Comparison of ENCODE assay signal across 8 cellular contexts in genomic region chr14:99271951-99272668, GRCh38. TPM values are rescaled to one million over a fixed set of nuclear protein-coding genes. Genes with fewer than 3 reads are reported as not detected.
DNase-seq lines count a peak whose midpoint lies in the region; ATAC-seq and TF ChIP-seq lines count a peak whose summit lies in the region.

BCL11B (minus strand) TSS chr14:99272197; CDS start chr14:99271218, 979 bp downstream.

- peak; percentile 43 for ATAC-seq in GM19023 (IDR thresholded peaks at IDR 0.05; ENCODE audit: unreplicated experiment)
- peak; percentile 75 for ATAC-seq in HG03439 (IDR thresholded peaks at IDR 0.05; ENCODE audit: unreplicated experiment)
- ATAC-seq in memory B cell (ENCODE audit: low read depth) = peak; percentile 60

- peak within 1 kb of the TSS; percentile 69 for H3K4me3 Mint-ChIP-seq in memory B cell

- H3K4me1 Mint-ChIP-seq in memory B cell = peaks cover 13% of the 10 kb centered on the region

- DNase-seq in AG09319 (ENCODE audit: extremely low read depth, low read depth) (peak; percentile 19), NCI-H524 (lab: John Stamatoyannopoulos, UW) (peak; percentile 99), dermis blood vessel endothelial cell (peak; percentile 92), memory B cell (ENCODE audit: low spot score in 2 of 2) (no peak)
- DNase-seq in activated CD4-positive, alpha-beta T cell treated with anti-CD3 and anti-CD28 coated beads, Interleukin-2, amount 50 U/mL, for 1 hour = peak; percentile 88
- DNase-seq in stimulated activated CD8-positive, alpha-beta memory T cell treated with anti-CD3 and anti-CD28 coated beads, Interleukin-12 subunit alpha, Interleukin-12 subunit beta, amount 100 ng/mL, for 24 hours (ENCODE audit: extremely low read depth) = peak; percentile 76

- no peaks in the 10 kb centered on the region for H3K9me3 Mint-ChIP-seq in memory B cell

- peaks cover 34% of the 10 kb centered on the region for H3K27me3 Mint-ChIP-seq in memory B cell

- H3K36me3 Mint-ChIP-seq in memory B cell = peaks cover 5% of the 10 kb centered on the region

- TF ChIP-seq CTCF in AG09319 (IDR thresholded peaks at IDR 0.05; ENCODE audit: low read depth, low read length) = peak; percentile 40

- H3K27ac Mint-ChIP-seq in memory B cell = peak within 1 kb of the TSS; percentile 75

RNA-seq across cellular contexts. Expression of gene BCL11B, which starts in this region (rescaled TPM):
- total RNA-seq in dermis blood vessel endothelial cell = under 0.01 and 0.05 TPM in 2 replicates

Comparison
In these comparisons a context has a peak if more than half of its experiments do, and no peak if none do; other contexts are left out.
1. Peak in DNase-seq in dermis blood vessel endothelial cell; RNA of the gene not detected or under 1 TPM.
2. DNase-seq: peak in AG09319 (single experiment), NCI-H524 (2 of 2), activated CD4-positive, alpha-beta T cell treated with anti-CD3 and anti-CD28 coated beads, Interleukin-2, amount 50 U/mL, for 1 hour (single experiment) and stimulated activated CD8-positive, alpha-beta memory T cell treated with anti-CD3 and anti-CD28 coated beads, Interleukin-12 subunit alpha, Interleukin-12 subunit beta, amount 100 ng/mL, for 24 hours (single experiment); none in memory B cell (0 of 2).
3. Peak in every context shown above with its lines, with median percentiles within 50 percentile points of each other: ATAC-seq.